ENCODE assay signal across 2 cellular contexts in the genomic region with DNA sequence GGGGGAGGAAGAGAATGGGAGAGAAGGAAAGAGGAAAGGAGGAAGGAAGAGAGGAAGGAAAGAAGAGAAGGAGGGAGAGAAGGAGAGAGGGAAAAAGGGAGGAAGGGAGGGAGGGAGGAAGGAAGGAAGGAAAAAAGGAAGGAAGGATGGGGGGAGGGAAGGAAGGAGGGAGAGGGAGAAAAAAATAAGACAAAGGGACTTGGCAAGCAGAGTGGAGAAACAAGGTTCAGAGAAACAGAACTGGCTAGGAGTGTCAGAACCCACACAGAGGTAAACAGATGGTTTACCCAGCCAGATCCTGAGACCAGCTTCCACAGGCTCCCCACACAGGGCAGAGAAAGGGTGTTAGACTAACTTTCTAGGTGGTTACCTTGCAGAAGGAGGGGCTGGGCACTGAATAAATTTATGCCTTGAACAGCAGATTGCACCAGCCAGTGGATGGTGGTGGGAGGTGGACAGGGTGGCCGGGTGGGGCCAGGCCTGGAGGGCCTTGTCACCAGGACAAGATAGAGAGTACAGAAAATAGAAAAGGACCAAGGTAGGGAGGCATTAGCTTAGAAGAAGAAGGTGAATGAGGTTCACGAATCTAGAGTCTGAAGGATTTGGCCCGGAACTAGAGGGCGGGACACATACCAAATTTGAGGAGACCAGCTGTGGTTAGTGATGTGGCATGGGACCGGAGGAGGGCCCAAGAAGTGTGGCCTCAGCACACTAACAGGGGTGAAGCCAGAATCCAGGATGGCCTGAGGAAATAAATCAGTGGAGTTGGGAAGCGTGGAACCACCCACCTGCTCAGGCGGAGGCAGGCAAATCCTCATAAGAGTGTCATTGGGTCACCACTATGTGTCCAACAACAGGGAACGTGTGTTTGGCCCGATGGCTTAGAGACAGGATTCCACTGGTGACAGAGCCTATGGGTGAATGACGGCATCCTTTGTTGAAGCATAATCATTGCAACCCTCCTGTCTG.
TF ChIP-seq lines count a peak whose summit lies in the region.

No MANE protein-coding gene starts in this region.

TF ChIP-seq in SK-N-SH, 30 proteins besides CTCF, POLR2A, EP300 and RAD21:
- TF ChIP-seq REST (IDR thresholded peaks at IDR 0.05; ENCODE audit: low read depth, low read length): no peak
- TF ChIP-seq NFIC (IDR thresholded peaks at IDR 0.05; ENCODE audit: borderline replicate concordance): no peak
- no peak for TF ChIP-seq ELF1 (IDR thresholded peaks at IDR 0.05)
- TF ChIP-seq USF1 (IDR thresholded peaks at IDR 0.05; ENCODE audit: borderline replicate concordance, low read depth): no peak
- TF ChIP-seq POLR2AphosphoS5 (IDR thresholded peaks at IDR 0.05; ENCODE audit: low read depth, low read length): no peak
- TF ChIP-seq TEAD4 (IDR thresholded peaks at IDR 0.05; ENCODE audit: borderline replicate concordance, insufficient read depth): no peak
- TF ChIP-seq TAF1 (IDR thresholded peaks at IDR 0.05; ENCODE audit: borderline replicate concordance, low read depth, low read length): no peak
- TF ChIP-seq RFX5 (IDR thresholded peaks at IDR 0.05; ENCODE audit: low read length): no peak
- TF ChIP-seq, protein P1, sequence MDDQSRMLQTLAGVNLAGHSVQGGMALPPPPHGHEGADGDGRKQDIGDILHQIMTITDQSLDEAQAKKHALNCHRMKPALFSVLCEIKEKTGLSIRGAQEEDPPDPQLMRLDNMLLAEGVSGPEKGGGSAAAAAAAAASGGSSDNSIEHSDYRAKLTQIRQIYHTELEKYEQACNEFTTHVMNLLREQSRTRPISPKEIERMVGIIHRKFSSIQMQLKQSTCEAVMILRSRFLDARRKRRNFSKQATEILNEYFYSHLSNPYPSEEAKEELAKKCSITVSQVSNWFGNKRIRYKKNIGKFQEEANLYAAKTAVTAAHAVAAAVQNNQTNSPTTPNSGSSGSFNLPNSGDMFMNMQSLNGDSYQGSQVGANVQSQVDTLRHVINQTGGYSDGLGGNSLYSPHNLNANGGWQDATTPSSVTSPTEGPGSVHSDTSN (IDR thresholded peaks at IDR 0.05): no peak
- no peak for TF ChIP-seq IRF3 (IDR thresholded peaks at IDR 0.05; ENCODE audit: low read depth, low read length)
- TF ChIP-seq, protein P2, sequence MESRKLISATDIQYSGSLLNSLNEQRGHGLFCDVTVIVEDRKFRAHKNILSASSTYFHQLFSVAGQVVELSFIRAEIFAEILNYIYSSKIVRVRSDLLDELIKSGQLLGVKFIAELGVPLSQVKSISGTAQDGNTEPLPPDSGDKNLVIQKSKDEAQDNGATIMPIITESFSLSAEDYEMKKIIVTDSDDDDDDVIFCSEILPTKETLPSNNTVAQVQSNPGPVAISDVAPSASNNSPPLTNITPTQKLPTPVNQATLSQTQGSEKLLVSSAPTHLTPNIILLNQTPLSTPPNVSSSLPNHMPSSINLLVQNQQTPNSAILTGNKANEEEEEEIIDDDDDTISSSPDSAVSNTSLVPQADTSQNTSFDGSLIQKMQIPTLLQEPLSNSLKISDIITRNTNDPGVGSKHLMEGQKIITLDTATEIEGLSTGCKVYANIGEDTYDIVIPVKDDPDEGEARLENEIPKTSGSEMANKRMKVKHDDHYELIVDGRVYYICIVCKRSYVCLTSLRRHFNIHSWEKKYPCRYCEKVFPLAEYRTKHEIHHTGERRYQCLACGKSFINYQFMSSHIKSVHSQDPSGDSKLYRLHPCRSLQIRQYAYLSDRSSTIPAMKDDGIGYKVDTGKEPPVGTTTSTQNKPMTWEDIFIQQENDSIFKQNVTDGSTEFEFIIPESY (IDR thresholded peaks at IDR 0.05; ENCODE audit: borderline replicate concordance, low read depth): no peak
- TF ChIP-seq YY1 (IDR thresholded peaks at IDR 0.05; ENCODE audit: low read depth): no peak
- no peak for TF ChIP-seq SMC3 (IDR thresholded peaks at IDR 0.05; ENCODE audit: low read depth, low read length)
- no peak for TF ChIP-seq GATA2 (CRISPR knock-in tag; IDR thresholded peaks at IDR 0.05)
- no peak for TF ChIP-seq CHD2 (IDR thresholded peaks at IDR 0.05; ENCODE audit: low read length, partially characterized antibody)

TF ChIP-seq in SK-N-SH treated with all-trans-retinoic acid at 6 μM for 48 hours, 23 proteins besides CTCF, POLR2A, EP300 and RAD21 (continued from another document):
- TF ChIP-seq TSHZ2 (CRISPR knock-in tag; IDR thresholded peaks at IDR 0.05): no peak
- TF ChIP-seq OSR1 (CRISPR knock-in tag; IDR thresholded peaks at IDR 0.05): no peak
- TF ChIP-seq BACH2 (CRISPR knock-in tag; IDR thresholded peaks at IDR 0.05; ENCODE audit: borderline replicate concordance): no peak
- no peak for TF ChIP-seq CSDC2 (CRISPR knock-in tag; IDR thresholded peaks at IDR 0.05)
- TF ChIP-seq ESRRG (CRISPR knock-in tag; IDR thresholded peaks at IDR 0.05): no peak
- no peak for TF ChIP-seq GLIS3 (CRISPR knock-in tag; IDR thresholded peaks at IDR 0.05)
- TF ChIP-seq ZC3H10 (CRISPR knock-in tag; IDR thresholded peaks at IDR 0.05): no peak
- no peak for TF ChIP-seq ZNF8 (CRISPR knock-in tag; IDR thresholded peaks at IDR 0.05)
- TF ChIP-seq, protein P3, sequence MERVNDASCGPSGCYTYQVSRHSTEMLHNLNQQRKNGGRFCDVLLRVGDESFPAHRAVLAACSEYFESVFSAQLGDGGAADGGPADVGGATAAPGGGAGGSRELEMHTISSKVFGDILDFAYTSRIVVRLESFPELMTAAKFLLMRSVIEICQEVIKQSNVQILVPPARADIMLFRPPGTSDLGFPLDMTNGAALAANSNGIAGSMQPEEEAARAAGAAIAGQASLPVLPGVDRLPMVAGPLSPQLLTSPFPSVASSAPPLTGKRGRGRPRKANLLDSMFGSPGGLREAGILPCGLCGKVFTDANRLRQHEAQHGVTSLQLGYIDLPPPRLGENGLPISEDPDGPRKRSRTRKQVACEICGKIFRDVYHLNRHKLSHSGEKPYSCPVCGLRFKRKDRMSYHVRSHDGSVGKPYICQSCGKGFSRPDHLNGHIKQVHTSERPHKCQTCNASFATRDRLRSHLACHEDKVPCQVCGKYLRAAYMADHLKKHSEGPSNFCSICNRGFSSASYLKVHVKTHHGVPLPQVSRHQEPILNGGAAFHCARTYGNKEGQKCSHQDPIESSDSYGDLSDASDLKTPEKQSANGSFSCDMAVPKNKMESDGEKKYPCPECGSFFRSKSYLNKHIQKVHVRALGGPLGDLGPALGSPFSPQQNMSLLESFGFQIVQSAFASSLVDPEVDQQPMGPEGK (CRISPR knock-in tag; IDR thresholded peaks at IDR 0.05; ENCODE audit: borderline replicate concordance): no peak
- no peak for TF ChIP-seq CREB5 (CRISPR knock-in tag; IDR thresholded peaks at IDR 0.05; ENCODE audit: low read depth)
